Comparison of ENCODE assay signal across 17 cellular contexts in the genomic region with DNA sequence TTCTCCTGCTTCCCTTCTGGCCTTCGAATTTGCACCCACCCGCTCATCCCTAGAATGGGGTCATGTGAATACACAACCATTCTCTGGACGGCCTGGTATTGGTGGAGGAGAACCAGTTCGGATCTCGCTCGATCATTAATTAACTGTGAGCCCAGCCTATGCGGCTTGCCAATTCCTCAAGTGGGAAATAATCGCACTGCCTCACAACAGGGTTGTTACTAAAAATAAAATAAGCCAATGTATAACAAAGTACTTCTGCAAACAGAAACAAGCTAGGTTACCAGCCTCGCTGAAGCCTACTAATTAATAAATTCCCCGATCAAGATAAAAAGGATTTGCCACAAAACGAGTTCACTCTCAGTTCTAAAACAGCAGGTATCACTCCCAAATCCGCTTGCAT. TPM values are rescaled to one million over a fixed set of nuclear protein-coding genes. Genes with fewer than 3 reads are reported as not detected.
DNase-seq lines count a peak whose midpoint lies in the region; ATAC-seq and TF ChIP-seq lines count a peak whose summit lies in the region.
"Had no signal": no experiment of that assay in that cellular context is flagged by ENCODE, and none has a peak within 500 bp of the region (broad histone marks: within the 10 kb centered on the region; RNA-seq: fewer than 3 reads in every experiment).

No MANE protein-coding gene starts in this region.

- peaks cover 5% of the 10 kb centered on the region for H3K27me3 Mint-ChIP-seq in endothelial cell (ENCODE audit: unreplicated experiment)
- no peaks in the 10 kb centered on the region for H3K27me3 Mint-ChIP-seq in mesothelial cell of epicardium (ENCODE audit: low read depth)

- H3K4me1 Mint-ChIP-seq in endothelial cell (ENCODE audit: unreplicated experiment) (peaks cover 30% of the 10 kb centered on the region), mesothelial cell of epicardium (peaks cover 48% of the 10 kb centered on the region)

- H3K36me3 Mint-ChIP-seq in endothelial cell (ENCODE audit: low read depth, unreplicated experiment) (peaks cover 28% of the 10 kb centered on the region), mesothelial cell of epicardium (peaks cover 8% of the 10 kb centered on the region)

- intact Hi-C loops in head of caudate nucleus (cut with DNase I) = no loop called here

- no peaks in the 10 kb centered on the region for H3K9me3 Mint-ChIP-seq in endothelial cell (ENCODE audit: unreplicated experiment)
- no peaks in the 10 kb centered on the region for H3K9me3 Mint-ChIP-seq in mesothelial cell of epicardium
- H3K9me3 Mint-ChIP-seq: CD4-positive, alpha-beta T cell; T-helper 2 cell treated with Interferon-gamma antibody and Interleukin-4, amounts not matched to agents 5 μg/mL and 100 μg/mL, for 36 hours had no signal

- DNase-seq in NCI-H510A treated with DMSO at 0.1 percent for 48 hours (lab: John Stamatoyannopoulos, UW) (peak; percentile 64), NCI-H510A (lab: John Stamatoyannopoulos, UW) (no peak), endothelial cell (ENCODE audit: low spot score) (no peak), mesothelial cell of epicardium (ENCODE audit: low spot score in 2 of 2, unreplicated experiment in 2 of 2) (no peak), H4 (ENCODE audit: low spot score) (no peak), head of caudate nucleus (no peak)
- no peak for DNase-seq in stimulated activated CD4-positive, alpha-beta T cell treated with anti-CD3 and anti-CD28 coated beads, Interleukin-4, amount 100 ng/mL, for 24 hours
- DNase-seq: activated CD4-positive, CD25-positive, alpha-beta regulatory T cell treated with anti-CD3 and anti-CD28 coated beads, Interleukin-2, amount 50 U/mL, for 72 hours; activated effector memory CD4-positive, alpha-beta T cell treated with Interleukin-2 at 50 U/mL for 16 hours; CD4-positive, alpha-beta T cell; KBM-7; NCI-H1048; stimulated activated CD4-positive, alpha-beta T cell treated with anti-CD3 and anti-CD28 coated beads, Interleukin-4, amount 100 ng/mL, for 1 hour; stimulated activated CD8-positive, alpha-beta memory T cell treated with anti-CD3 and anti-CD28 coated beads, Interleukin-4, amount 100 ng/mL, for 48 hours; tibial artery had no signal

- TF ChIP-seq CTCF in endothelial cell (IDR thresholded peaks at IDR 0.05; ENCODE audit: unreplicated experiment) (no peak), mesothelial cell of epicardium (IDR thresholded peaks at IDR 0.05; ENCODE audit: unreplicated experiment) (no peak)

- ATAC-seq in HG03039 (IDR thresholded peaks at IDR 0.05; ENCODE audit: unreplicated experiment) = no peak

- peak overlapping the region; percentile 26 for H3K27ac Mint-ChIP-seq in endothelial cell (ENCODE audit: unreplicated experiment)
- peak overlapping the region; percentile 76 for H3K27ac Mint-ChIP-seq in mesothelial cell of epicardium
- H3K27ac Mint-ChIP-seq: CD4-positive, alpha-beta T cell; T-helper 2 cell treated with Interferon-gamma antibody and Interleukin-4, amounts not matched to agents 5 μg/mL and 100 μg/mL, for 36 hours had no signal

- H3K4me3 Mint-ChIP-seq in endothelial cell (ENCODE audit: unreplicated experiment) (no peak overlapping the region), mesothelial cell of epicardium (no peak overlapping the region)
- H3K4me3 Mint-ChIP-seq: CD4-positive, alpha-beta T cell; T-helper 2 cell treated with Interferon-gamma antibody and Interleukin-4, amounts not matched to agents 5 μg/mL and 100 μg/mL, for 36 hours had no signal

RNA-seq across cellular contexts. Expression of gene CTBP2, which starts 16.2 kb away (rescaled TPM):
- total RNA-seq in endothelial cell (ENCODE audit: unreplicated experiment) (145 TPM), mesothelial cell of epicardium (115 to 122 TPM (median 121 TPM) in 3 replicates)
- total RNA-seq in H4 (2014; rRNA removed; shearing (Covaris generic)) = 58.2 and 69.8 TPM in 2 replicates
